1 cellular context compared by ENCODE assay signal in the genomic region with DNA sequence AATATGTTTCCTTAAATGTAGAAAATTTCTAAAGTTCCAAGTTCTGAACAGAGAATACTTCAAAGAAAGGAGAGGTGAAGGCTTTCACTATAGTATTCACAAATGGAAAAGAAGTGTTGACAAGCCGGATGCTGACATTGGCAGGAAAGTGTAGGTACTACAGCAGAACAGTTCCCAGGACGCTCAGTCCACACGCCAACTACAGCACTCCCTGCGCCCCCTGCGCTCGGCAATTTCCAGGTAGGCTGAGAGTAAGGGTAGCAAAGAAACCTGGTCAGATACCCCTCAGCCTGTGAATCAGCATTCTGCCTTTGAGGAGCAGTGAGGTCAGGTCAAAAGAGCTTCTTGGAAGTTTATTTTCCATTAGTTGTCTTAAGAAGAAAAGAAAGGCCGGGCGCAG.
TF ChIP-seq lines count a peak whose summit lies in the region.

No MANE protein-coding gene starts in this region.

TF ChIP-seq in GM23338, 12 proteins besides CTCF, POLR2A, EP300 and RAD21 (continued from another document):
- TF ChIP-seq, protein P1, sequence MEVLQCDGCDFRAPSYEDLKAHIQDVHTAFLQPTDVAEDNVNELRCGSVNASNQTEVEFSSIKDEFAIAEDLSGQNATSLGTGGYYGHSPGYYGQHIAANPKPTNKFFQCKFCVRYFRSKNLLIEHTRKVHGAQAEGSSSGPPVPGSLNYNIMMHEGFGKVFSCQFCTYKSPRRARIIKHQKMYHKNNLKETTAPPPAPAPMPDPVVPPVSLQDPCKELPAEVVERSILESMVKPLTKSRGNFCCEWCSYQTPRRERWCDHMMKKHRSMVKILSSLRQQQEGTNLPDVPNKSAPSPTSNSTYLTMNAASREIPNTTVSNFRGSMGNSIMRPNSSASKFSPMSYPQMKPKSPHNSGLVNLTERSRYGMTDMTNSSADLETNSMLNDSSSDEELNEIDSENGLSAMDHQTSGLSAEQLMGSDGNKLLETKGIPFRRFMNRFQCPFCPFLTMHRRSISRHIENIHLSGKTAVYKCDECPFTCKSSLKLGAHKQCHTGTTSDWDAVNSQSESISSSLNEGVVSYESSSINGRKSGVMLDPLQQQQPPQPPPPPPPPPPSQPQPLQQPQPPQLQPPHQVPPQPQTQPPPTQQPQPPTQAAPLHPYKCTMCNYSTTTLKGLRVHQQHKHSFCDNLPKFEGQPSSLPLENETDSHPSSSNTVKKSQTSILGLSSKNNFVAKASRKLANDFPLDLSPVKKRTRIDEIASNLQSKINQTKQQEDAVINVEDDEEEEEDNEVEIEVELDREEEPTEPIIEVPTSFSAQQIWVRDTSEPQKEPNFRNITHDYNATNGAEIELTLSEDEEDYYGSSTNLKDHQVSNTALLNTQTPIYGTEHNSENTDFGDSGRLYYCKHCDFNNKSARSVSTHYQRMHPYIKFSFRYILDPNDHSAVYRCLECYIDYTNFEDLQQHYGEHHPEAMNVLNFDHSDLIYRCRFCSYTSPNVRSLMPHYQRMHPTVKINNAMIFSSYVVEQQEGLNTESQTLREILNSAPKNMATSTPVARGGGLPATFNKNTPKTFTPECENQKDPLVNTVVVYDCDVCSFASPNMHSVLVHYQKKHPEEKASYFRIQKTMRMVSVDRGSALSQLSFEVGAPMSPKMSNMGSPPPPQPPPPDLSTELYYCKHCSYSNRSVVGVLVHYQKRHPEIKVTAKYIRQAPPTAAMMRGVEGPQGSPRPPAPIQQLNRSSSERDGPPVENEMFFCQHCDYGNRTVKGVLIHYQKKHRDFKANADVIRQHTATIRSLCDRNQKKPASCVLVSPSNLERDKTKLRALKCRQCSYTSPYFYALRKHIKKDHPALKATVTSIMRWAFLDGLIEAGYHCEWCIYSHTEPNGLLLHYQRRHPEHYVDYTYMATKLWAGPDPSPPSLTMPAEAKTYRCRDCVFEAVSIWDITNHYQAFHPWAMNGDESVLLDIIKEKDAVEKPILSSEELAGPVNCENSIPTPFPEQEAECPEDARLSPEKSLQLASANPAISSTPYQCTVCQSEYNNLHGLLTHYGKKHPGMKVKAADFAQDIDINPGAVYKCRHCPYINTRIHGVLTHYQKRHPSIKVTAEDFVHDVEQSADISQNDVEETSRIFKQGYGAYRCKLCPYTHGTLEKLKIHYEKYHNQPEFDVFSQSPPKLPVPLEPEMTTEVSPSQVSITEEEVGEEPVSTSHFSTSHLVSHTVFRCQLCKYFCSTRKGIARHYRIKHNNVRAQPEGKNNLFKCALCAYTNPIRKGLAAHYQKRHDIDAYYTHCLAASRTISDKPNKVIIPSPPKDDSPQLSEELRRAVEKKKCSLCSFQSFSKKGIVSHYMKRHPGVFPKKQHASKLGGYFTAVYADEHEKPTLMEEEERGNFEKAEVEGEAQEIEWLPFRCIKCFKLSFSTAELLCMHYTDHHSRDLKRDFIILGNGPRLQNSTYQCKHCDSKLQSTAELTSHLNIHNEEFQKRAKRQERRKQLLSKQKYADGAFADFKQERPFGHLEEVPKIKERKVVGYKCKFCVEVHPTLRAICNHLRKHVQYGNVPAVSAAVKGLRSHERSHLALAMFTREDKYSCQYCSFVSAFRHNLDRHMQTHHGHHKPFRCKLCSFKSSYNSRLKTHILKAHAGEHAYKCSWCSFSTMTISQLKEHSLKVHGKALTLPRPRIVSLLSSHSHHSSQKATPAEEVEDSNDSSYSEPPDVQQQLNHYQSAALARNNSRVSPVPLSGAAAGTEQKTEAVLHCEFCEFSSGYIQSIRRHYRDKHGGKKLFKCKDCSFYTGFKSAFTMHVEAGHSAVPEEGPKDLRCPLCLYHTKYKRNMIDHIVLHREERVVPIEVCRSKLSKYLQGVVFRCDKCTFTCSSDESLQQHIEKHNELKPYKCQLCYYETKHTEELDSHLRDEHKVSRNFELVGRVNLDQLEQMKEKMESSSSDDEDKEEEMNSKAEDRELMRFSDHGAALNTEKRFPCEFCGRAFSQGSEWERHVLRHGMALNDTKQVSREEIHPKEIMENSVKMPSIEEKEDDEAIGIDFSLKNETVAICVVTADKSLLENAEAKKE (CRISPR knock-in tag; IDR thresholded peaks at IDR 0.05), result no peak
- TF ChIP-seq ZNF114 (CRISPR knock-in tag; IDR thresholded peaks at IDR 0.05), result no peak
- TF ChIP-seq, protein P2, sequence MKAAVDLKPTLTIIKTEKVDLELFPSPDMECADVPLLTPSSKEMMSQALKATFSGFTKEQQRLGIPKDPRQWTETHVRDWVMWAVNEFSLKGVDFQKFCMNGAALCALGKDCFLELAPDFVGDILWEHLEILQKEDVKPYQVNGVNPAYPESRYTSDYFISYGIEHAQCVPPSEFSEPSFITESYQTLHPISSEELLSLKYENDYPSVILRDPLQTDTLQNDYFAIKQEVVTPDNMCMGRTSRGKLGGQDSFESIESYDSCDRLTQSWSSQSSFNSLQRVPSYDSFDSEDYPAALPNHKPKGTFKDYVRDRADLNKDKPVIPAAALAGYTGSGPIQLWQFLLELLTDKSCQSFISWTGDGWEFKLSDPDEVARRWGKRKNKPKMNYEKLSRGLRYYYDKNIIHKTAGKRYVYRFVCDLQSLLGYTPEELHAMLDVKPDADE (IDR thresholded peaks at IDR 0.05), result no peak
- no peak for TF ChIP-seq EZH2 (IDR thresholded peaks at IDR 0.05; ENCODE audit: low read depth, unreplicated experiment)
- no peak for TF ChIP-seq ZNF331 (CRISPR knock-in tag; IDR thresholded peaks at IDR 0.05; ENCODE audit: low read depth)
- TF ChIP-seq, protein P3, sequence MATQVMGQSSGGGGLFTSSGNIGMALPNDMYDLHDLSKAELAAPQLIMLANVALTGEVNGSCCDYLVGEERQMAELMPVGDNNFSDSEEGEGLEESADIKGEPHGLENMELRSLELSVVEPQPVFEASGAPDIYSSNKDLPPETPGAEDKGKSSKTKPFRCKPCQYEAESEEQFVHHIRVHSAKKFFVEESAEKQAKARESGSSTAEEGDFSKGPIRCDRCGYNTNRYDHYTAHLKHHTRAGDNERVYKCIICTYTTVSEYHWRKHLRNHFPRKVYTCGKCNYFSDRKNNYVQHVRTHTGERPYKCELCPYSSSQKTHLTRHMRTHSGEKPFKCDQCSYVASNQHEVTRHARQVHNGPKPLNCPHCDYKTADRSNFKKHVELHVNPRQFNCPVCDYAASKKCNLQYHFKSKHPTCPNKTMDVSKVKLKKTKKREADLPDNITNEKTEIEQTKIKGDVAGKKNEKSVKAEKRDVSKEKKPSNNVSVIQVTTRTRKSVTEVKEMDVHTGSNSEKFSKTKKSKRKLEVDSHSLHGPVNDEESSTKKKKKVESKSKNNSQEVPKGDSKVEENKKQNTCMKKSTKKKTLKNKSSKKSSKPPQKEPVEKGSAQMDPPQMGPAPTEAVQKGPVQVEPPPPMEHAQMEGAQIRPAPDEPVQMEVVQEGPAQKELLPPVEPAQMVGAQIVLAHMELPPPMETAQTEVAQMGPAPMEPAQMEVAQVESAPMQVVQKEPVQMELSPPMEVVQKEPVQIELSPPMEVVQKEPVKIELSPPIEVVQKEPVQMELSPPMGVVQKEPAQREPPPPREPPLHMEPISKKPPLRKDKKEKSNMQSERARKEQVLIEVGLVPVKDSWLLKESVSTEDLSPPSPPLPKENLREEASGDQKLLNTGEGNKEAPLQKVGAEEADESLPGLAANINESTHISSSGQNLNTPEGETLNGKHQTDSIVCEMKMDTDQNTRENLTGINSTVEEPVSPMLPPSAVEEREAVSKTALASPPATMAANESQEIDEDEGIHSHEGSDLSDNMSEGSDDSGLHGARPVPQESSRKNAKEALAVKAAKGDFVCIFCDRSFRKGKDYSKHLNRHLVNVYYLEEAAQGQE (IDR thresholded peaks at IDR 0.05; ENCODE audit: unreplicated experiment), result no peak
- TF ChIP-seq CREB1 (CRISPR knock-in tag; IDR thresholded peaks at IDR 0.05; ENCODE audit: low read depth), result no peak
TF ChIP-seq in GM23338: peak in this region for 0.
